24 cellular contexts compared by ENCODE assay signal in the genomic region with DNA sequence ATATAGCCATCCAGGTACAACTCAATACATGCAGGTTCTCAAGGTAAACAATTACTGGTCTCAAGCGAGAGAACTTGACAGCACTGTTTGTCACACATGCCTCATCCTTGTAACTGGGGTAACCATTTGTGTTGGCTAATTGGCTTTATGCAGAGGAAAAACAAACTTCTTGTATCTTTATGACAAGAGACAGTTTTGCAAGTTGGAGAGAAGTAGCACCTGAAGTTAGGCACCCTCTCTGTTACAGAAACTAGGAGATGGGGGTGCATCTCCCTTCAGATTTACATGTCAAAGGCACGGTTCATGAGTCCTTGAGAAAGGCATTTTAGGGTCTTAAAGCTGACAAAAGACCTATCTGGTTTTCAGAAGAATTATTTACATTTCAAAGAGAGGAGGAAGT.
"Had no signal": no experiment of that assay in that cellular context is flagged by ENCODE, and none has a peak within 500 bp of the region (broad histone marks: within the 10 kb centered on the region; RNA-seq: fewer than 3 reads in every experiment).

No MANE protein-coding gene starts in this region.

- H3K27me3 Mint-ChIP-seq: activated naive CD4-positive, alpha-beta T cell treated with anti-CD3 and anti-CD28 coated beads, Interleukin-2, amount 50 U/mL, for 24 hours; natural killer cell treated with Interleukin-12 subunit alpha and Interleukin-12 subunit beta and Interleukin-15 and Interleukin-18, amount 100 ng/mL, for 72 hours; stimulated activated naive CD8-positive, alpha-beta T cell treated with anti-CD3 and anti-CD28 coated beads, Interleukin-15, amount 100 ng/mL, for 72 hours had no signal

- H3K9me3 ChIP-seq: esophagus muscularis mucosa, gastroesophageal sphincter, heart left ventricle, right lobe of liver, transverse colon, uterus had no signal

- H3K4me1 Mint-ChIP-seq: mesothelial cell of epicardium; stimulated activated naive CD8-positive, alpha-beta T cell treated with anti-CD3 and anti-CD28 coated beads, Interleukin-15, amount 100 ng/mL, for 72 hours had no signal

- H3K79me2 ChIP-seq: parathyroid adenoma had no signal

- H3K36me3 ChIP-seq: esophagus muscularis mucosa, gastroesophageal sphincter, heart left ventricle, right lobe of liver, suprapubic skin, transverse colon, uterus had no signal

- DNase-seq: activated CD4-positive, alpha-beta T cell treated with anti-CD3 and anti-CD28 coated beads, Interleukin-2, amount 50 U/mL, for 4 hours; activated CD4-positive, CD25-positive, alpha-beta regulatory T cell treated with anti-CD3 and anti-CD28 coated beads, Interleukin-2, amount 50 U/mL, for 72 hours; activated gamma-delta T cell; cerebellar nuclear complex; cortex of kidney; effector CD4-positive, alpha-beta T cell; heart left ventricle; right lobe of liver; small intestine; stimulated activated CD4-positive, alpha-beta T cell treated with anti-CD3 and anti-CD28 coated beads, Interleukin-15, amount 100 ng/mL, for 24 hours; stimulated activated CD4-positive, alpha-beta T cell treated with anti-CD3 and anti-CD28 coated beads, Interleukin-2, amount 100 ng/mL, for 48 hours; stimulated activated naive CD8-positive, alpha-beta T cell treated with anti-CD3 and anti-CD28 coated beads, Interleukin-15, amount 100 ng/mL, for 72 hours; T1000; transverse colon; uterus had no signal

- H3K4me3 ChIP-seq: esophagus muscularis mucosa, gastroesophageal sphincter, heart left ventricle, lung, right lobe of liver, suprapubic skin, transverse colon, uterus had no signal

- ATAC-seq: gastroesophageal sphincter; heart left ventricle; left lobe of liver; natural killer cell treated with Interleukin-12 subunit alpha and Interleukin-12 subunit beta and Interleukin-15 and Interleukin-18, amount 100 ng/mL, for 72 hours; right lobe of liver; stimulated activated naive CD8-positive, alpha-beta T cell treated with anti-CD3 and anti-CD28 coated beads, Interleukin-15, amount 100 ng/mL, for 72 hours had no signal

- H3K9ac ChIP-seq: parathyroid adenoma had no signal

- H3K9me3 Mint-ChIP-seq: activated naive CD4-positive, alpha-beta T cell treated with anti-CD3 and anti-CD28 coated beads, Interleukin-2, amount 50 U/mL, for 24 hours; mesothelial cell of epicardium; natural killer cell treated with Interleukin-12 subunit alpha and Interleukin-12 subunit beta and Interleukin-15 and Interleukin-18, amount 100 ng/mL, for 72 hours had no signal

- H3K27ac Mint-ChIP-seq: activated naive CD4-positive, alpha-beta T cell treated with anti-CD3 and anti-CD28 coated beads, Interleukin-2, amount 50 U/mL, for 24 hours; mesothelial cell of epicardium; natural killer cell treated with Interleukin-12 subunit alpha and Interleukin-12 subunit beta and Interleukin-15 and Interleukin-18, amount 100 ng/mL, for 72 hours; stimulated activated naive CD8-positive, alpha-beta T cell treated with anti-CD3 and anti-CD28 coated beads, Interleukin-15, amount 100 ng/mL, for 72 hours had no signal

- H3K27me3 ChIP-seq: esophagus muscularis mucosa, gastroesophageal sphincter, heart left ventricle, right lobe of liver, suprapubic skin, transverse colon, uterus had no signal

- H3K4me3 Mint-ChIP-seq: activated naive CD4-positive, alpha-beta T cell treated with anti-CD3 and anti-CD28 coated beads, Interleukin-2, amount 50 U/mL, for 24 hours; mesothelial cell of epicardium; natural killer cell treated with Interleukin-12 subunit alpha and Interleukin-12 subunit beta and Interleukin-15 and Interleukin-18, amount 100 ng/mL, for 72 hours; stimulated activated naive CD8-positive, alpha-beta T cell treated with anti-CD3 and anti-CD28 coated beads, Interleukin-15, amount 100 ng/mL, for 72 hours had no signal

- H3K4me1 ChIP-seq: esophagus muscularis mucosa, gastroesophageal sphincter, heart left ventricle, parathyroid adenoma, right lobe of liver, suprapubic skin, transverse colon, uterus had no signal

- H2AFZ ChIP-seq: parathyroid adenoma had no signal

- H3K27ac ChIP-seq: esophagus muscularis mucosa, gastroesophageal sphincter, heart left ventricle, parathyroid adenoma, right lobe of liver, suprapubic skin, transverse colon, uterus had no signal

- H3K36me3 Mint-ChIP-seq: activated naive CD4-positive, alpha-beta T cell treated with anti-CD3 and anti-CD28 coated beads, Interleukin-2, amount 50 U/mL, for 24 hours; mesothelial cell of epicardium had no signal
